In genomic region chr11:60182546-60183330, GRCh38 we compare ENCODE assay signal across 14 cellular contexts. TPM values are rescaled to one million over a fixed set of nuclear protein-coding genes. Genes with fewer than 3 reads are reported as not detected.
DNase-seq lines count a peak whose midpoint lies in the region; TF ChIP-seq lines count a peak whose summit lies in the region.
"Had no signal": no experiment of that assay in that cellular context is flagged by ENCODE, and none has a peak within 500 bp of the region (broad histone marks: within the 10 kb centered on the region; RNA-seq: fewer than 3 reads in every experiment).

TSS of gene MS4A6A (minus strand) at chr11:60183083. CDS start at chr11:60181727, 1,356 bp downstream.

- H3K4me3 ChIP-seq in NB4 (ENCODE audit: low read depth, low read length) (peak within 1 kb of the TSS; percentile 27), mesenchymal stem cell (ENCODE audit: insufficient read depth in 1 of 2, low read depth in 1 of 2, low read length in 2 of 2) (no peak within 1 kb of the TSS), testis (peak within 1 kb of the TSS in 1 of 2 donors; percentile 0), A673 (ENCODE audit: low read depth, low read length, poor library complexity, severe bottlenecking) (no peak within 1 kb of the TSS)

- H3K14ac ChIP-seq in mesenchymal stem cell (ENCODE audit: low read length in 2 of 2) = no peak within 1 kb of the TSS

- H3K4me1 Mint-ChIP-seq in dendritic cell treated with granulocyte-macrophage colony-stimulating factor and Interleukin-4, amounts not matched to agents 40 ng/mL and 50 ng/mL, for 4 days (ENCODE audit: low read depth) = peaks cover 71% of the 10 kb centered on the region

- no peak within 1 kb of the TSS for H3K18ac ChIP-seq in mesenchymal stem cell (ENCODE audit: low read depth in 1 of 2, low read length in 2 of 2)

- TF ChIP-seq POLR2A in NB4 (IDR thresholded peaks at IDR 0.05; ENCODE audit: extremely low read depth, insufficient read length) (no peak), testis (IDR thresholded peaks at IDR 0.05) (no peak)

- no peak within 1 kb of the TSS for H3K9ac ChIP-seq in mesenchymal stem cell (ENCODE audit: low read length)

- POLR2A ChIA-PET in A673 (lab: Charles Lee; ENCODE audit: low non-redundant PET) = no interaction called here

- peak within 1 kb of the TSS; percentile 8 for H2BK5ac ChIP-seq in mesenchymal stem cell (ENCODE audit: low read depth, low read length, poor library complexity, severe bottlenecking)

- no peak within 1 kb of the TSS for H3K27ac ChIP-seq in mesenchymal stem cell (ENCODE audit: low read length, poor library complexity, severe bottlenecking)
- H3K27ac ChIP-seq in testis = peak within 1 kb of the TSS in 1 of 2 donors; percentile 54
- no peak within 1 kb of the TSS for H3K27ac ChIP-seq in A673 (ENCODE audit: low read depth, low read length, poor library complexity, severe bottlenecking)

- no peak for TF ChIP-seq CTCF in NB4 (IDR thresholded peaks at IDR 0.05; ENCODE audit: low read depth, low read length)
- TF ChIP-seq CTCF in testis (IDR thresholded peaks at IDR 0.05) = no peak
- no peak for TF ChIP-seq CTCF in A673 (conservative IDR thresholded peaks at IDR 0.05; ENCODE audit: low read depth, low read length)

- 70% methylated on average over 10 of the region's 10 CpGs for WGBS in mesenchymal stem cell
- 76 to 88% methylated on average over 9 to 10 of the region's 10 CpGs for WGBS in testis, 2 donors

- no peak within 1 kb of the TSS for H3K4me2 ChIP-seq in mesenchymal stem cell (ENCODE audit: low read length, poor library complexity, severe bottlenecking)

- intact Hi-C loops in dendritic cell treated with granulocyte-macrophage colony-stimulating factor and Interleukin-4, amounts not matched to agents 40 ng/mL and 50 ng/mL, for 4 days (cut with micrococcal nuclease) = loop anchor here (1.0 to 5.0 kb wide), 3 partner anchors 11 to 130 kb away; partner anchors contain the start of gene MS4A4E
- intact Hi-C loops in testis (cut with DNase I; ENCODE audit: low total_unique reads) (no loop called here), A673 (cut with micrococcal nuclease; ENCODE audit: unreplicated experiment) (no loop called here)

- H3K36me3 Mint-ChIP-seq in dendritic cell treated with granulocyte-macrophage colony-stimulating factor and Interleukin-4, amounts not matched to agents 40 ng/mL and 50 ng/mL, for 4 days (ENCODE audit: low read depth) = peaks cover 59% of the 10 kb centered on the region
- H3K36me3 Mint-ChIP-seq: CD4-positive, alpha-beta memory T cell had no signal

- CTCF ChIA-PET in A673 (lab: Charles Lee) = no interaction called here

- H2AFZ ChIP-seq in mesenchymal stem cell (ENCODE audit: low read depth, low read length) = no peak within 1 kb of the TSS

- H3K4ac ChIP-seq in mesenchymal stem cell (ENCODE audit: low read depth in 1 of 2, low read length in 2 of 2) = no peak within 1 kb of the TSS

- H4K8ac ChIP-seq in mesenchymal stem cell (ENCODE audit: low read length) = no peak within 1 kb of the TSS

- H2BK120ac ChIP-seq in mesenchymal stem cell (ENCODE audit: low read depth, low read length) = no peak within 1 kb of the TSS

- no peak within 1 kb of the TSS for H2BK12ac ChIP-seq in mesenchymal stem cell (ENCODE audit: low read length in 2 of 2)

- H3K27ac Mint-ChIP-seq in dendritic cell treated with granulocyte-macrophage colony-stimulating factor and Interleukin-4, amounts not matched to agents 40 ng/mL and 50 ng/mL, for 4 days = peak within 1 kb of the TSS; percentile 87
- H3K27ac Mint-ChIP-seq: activated T-cell treated with anti-CD3 and anti-CD28 coated beads, Interleukin-2, amount 50 U/mL, for 72 hours had no signal

- no peak within 1 kb of the TSS for H3K23ac ChIP-seq in mesenchymal stem cell (ENCODE audit: low read length in 2 of 2)

- no peak within 1 kb of the TSS for H4K91ac ChIP-seq in mesenchymal stem cell (ENCODE audit: low read length)

- H3K9me3 ChIP-seq in mesenchymal stem cell (ENCODE audit: control insufficient read depth, low read length) (no peaks in the 10 kb centered on the region), testis (no peaks in the 10 kb centered on the region), A673 (ENCODE audit: low read depth, low read length, poor library complexity, severe bottlenecking) (no peaks in the 10 kb centered on the region)

- DNase-seq in NB4 (ENCODE audit: low read depth) (peak; percentile 90), mesenchymal stem cell (no peak), testis (no peak), NCI-H82 (lab: John Stamatoyannopoulos, UW) (no peak), SW 1271 (lab: John Stamatoyannopoulos, UW) (no peak), A673 (ENCODE audit: low spot score) (no peak)
- no peak for DNase-seq in activated CD4-positive, alpha-beta T cell treated with anti-CD3 and anti-CD28 coated beads for 48 hours
- DNase-seq: activated T-cell treated with anti-CD3 and anti-CD28 coated beads, Interleukin-2, amount 50 U/mL, for 72 hours; CD4-positive, alpha-beta memory T cell; central memory CD4-positive, alpha-beta T cell; foreskin melanocyte; NCI-H1092 treated with DMSO at 0.1 percent for 48 hours; stimulated activated CD4-positive, alpha-beta T cell treated with anti-CD3 and anti-CD28 coated beads, Interleukin-1b, Interleukin-23, amount 100 ng/mL, for 48 hours had no signal

- H3K4me1 ChIP-seq in mesenchymal stem cell (ENCODE audit: control insufficient read depth, insufficient read depth, low read depth, low read length) = no peaks in the 10 kb centered on the region
- no peaks in the 10 kb centered on the region for H3K4me1 ChIP-seq in testis
- no peaks in the 10 kb centered on the region for H3K4me1 ChIP-seq in A673 (ENCODE audit: insufficient read depth, low read length, poor library complexity, severe bottlenecking)

- no peaks in the 10 kb centered on the region for H3K79me1 ChIP-seq in mesenchymal stem cell (replicated peaks; ENCODE audit: low read length, poor library complexity, severe bottlenecking)

- no peak within 1 kb of the TSS for H2AK5ac ChIP-seq in mesenchymal stem cell (ENCODE audit: low read length, severe bottlenecking)

- no TSS peak for BruUV-seq in A673 (replicated peaks; lab: Mats Ljungman, UMichigan)

- peak within 1 kb of the TSS; percentile 88 for H3K4me3 Mint-ChIP-seq in dendritic cell treated with granulocyte-macrophage colony-stimulating factor and Interleukin-4, amounts not matched to agents 40 ng/mL and 50 ng/mL, for 4 days
- H3K4me3 Mint-ChIP-seq: activated T-cell treated with anti-CD3 and anti-CD28 coated beads, Interleukin-2, amount 50 U/mL, for 72 hours had no signal

- H3K36me3 ChIP-seq in mesenchymal stem cell (ENCODE audit: control insufficient read depth in 1 of 2, insufficient read depth in 2 of 2, low read depth in 1 of 2, low read length in 2 of 2) (no peaks in the 10 kb centered on the region), testis (ENCODE audit: low read depth, missing control alignments) (no peaks in the 10 kb centered on the region), A673 (ENCODE audit: insufficient read depth, low read length, poor library complexity, severe bottlenecking) (no peaks in the 10 kb centered on the region)

- H3K27me3 Mint-ChIP-seq in dendritic cell treated with granulocyte-macrophage colony-stimulating factor and Interleukin-4, amounts not matched to agents 40 ng/mL and 50 ng/mL, for 4 days = no peaks in the 10 kb centered on the region

- H2BK15ac ChIP-seq in mesenchymal stem cell (ENCODE audit: low read depth, poor library complexity, severe bottlenecking) = no peak within 1 kb of the TSS

- H3K27me3 ChIP-seq in mesenchymal stem cell (ENCODE audit: control insufficient read depth in 1 of 2, insufficient read depth in 1 of 2, low read length in 2 of 2) (peaks cover 0 to 6% of the 10 kb centered on the region in 2 experiments), testis (no peaks in the 10 kb centered on the region), A673 (replicated peaks; ENCODE audit: insufficient read depth, low read depth, low read length, poor library complexity) (peaks cover 69% of the 10 kb centered on the region)

- H3K9me3 Mint-ChIP-seq in dendritic cell treated with granulocyte-macrophage colony-stimulating factor and Interleukin-4, amounts not matched to agents 40 ng/mL and 50 ng/mL, for 4 days = no peaks in the 10 kb centered on the region

RNA-seq across cellular contexts. Expression of gene MS4A6A, which starts in this region (rescaled TPM):
- not detected for polyA plus RNA-seq in mesenchymal stem cell (2013, experiment 1 of 2)
- not detected for polyA plus RNA-seq in mesenchymal stem cell (2013, experiment 2 of 2)
- total RNA-seq in testis (10 to 100 TPM in 1 of 2 donors, 1 to 10 TPM in 1; 6.1 to 21.6 TPM), A673 (2021) (not detected in 2 replicates)
- polyA plus RNA-seq in testis (ENCODE audit: insufficient read depth, low read depth, low replicate concordance) = 49.5 TPM
- total RNA-seq: activated T-cell treated with anti-CD3 and anti-CD28 coated beads, Interleukin-2, amount 50 U/mL, for 72 hours had no signal
